16 cellular contexts compared by ENCODE assay signal in the genomic region with DNA sequence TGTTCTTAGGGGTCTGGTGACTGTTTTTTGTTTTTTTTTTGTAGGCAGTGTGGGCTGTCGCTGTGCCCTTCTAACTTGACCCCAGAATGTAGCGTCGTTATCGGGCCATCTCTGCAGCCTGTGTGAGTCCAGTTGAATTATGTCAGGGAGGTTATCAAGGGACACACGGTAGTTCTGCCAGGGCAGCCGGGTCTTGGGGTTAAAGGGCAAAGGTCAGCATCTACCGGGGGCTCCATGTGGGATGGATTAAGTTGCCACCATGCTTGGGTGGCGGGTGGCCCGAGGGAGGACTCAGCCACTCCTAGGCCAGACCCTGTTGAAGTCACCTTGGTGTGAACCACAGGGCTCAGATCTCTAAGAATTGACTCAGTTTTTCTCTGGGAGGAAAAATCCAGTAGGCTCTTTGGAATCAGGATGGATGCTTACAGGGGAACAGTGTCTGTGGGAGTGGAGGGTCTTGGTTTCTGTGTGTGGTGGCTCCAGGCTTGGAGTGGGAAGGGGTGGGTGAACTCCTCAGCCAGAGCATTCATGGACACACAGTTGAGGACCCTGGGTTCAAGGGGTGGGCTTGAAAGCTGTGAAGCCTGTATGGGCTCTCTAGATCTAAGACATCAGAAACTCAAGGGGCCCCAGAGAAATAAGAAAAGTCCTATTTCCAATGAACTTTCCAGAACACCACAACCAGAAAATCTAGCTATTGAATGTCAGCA.
"Had no signal": no experiment of that assay in that cellular context is flagged by ENCODE, and none has a peak within 500 bp of the region (broad histone marks: within the 10 kb centered on the region; RNA-seq: fewer than 3 reads in every experiment).

No MANE protein-coding gene starts in this region.

- H3K4me2 ChIP-seq: hepatocyte had no signal

- H3K27ac ChIP-seq: hepatocyte, lower lobe of right lung had no signal

- H2AFZ ChIP-seq: hepatocyte had no signal

- H3K9me3 ChIP-seq: lower lobe of right lung had no signal

- H3K79me2 ChIP-seq: hepatocyte had no signal

- H3K4me3 ChIP-seq: hepatocyte, lower lobe of right lung had no signal

- H3K9me3 Mint-ChIP-seq: activated CD4-positive, alpha-beta T cell treated with anti-CD3 and anti-CD28 coated beads, Interleukin-2, amount 10 ng/mL, durations not matched to agents 24 days and 14 days; activated naive CD4-positive, alpha-beta T cell treated with anti-CD3 and anti-CD28 coated beads, Interleukin-2, amount 50 U/mL, for 24 hours; activated T-cell treated with anti-CD3 and anti-CD28 coated beads, Interleukin-2, amount 50 U/mL, for 24 hours; activated T-helper 2 cell treated with anti-CD3 and anti-CD28 coated beads, Interferon-gamma antibody, Interleukin-2, Interleukin-4, amounts not matched to agents 10 μg/mL and 5 μg/mL and 100 μg/mL, durations not matched to agents 14 hours and 24 hours and 36 hours; effector memory CD8-positive, alpha-beta T cell; neural crest cell; T-helper 2 cell treated with Interferon-gamma antibody and Interleukin-4, amounts not matched to agents 5 μg/mL and 100 μg/mL, for 36 hours had no signal

- H3K4me3 Mint-ChIP-seq: activated CD4-positive, alpha-beta T cell treated with anti-CD3 and anti-CD28 coated beads, Interleukin-2, amount 10 ng/mL, durations not matched to agents 24 days and 14 days; activated CD8-positive, alpha-beta T cell treated with anti-CD3 and anti-CD28 coated beads, Interleukin-2, amount 10 ng/mL, durations not matched to agents 7 days and 5 days; activated naive CD4-positive, alpha-beta T cell treated with anti-CD3 and anti-CD28 coated beads, Interleukin-2, amount 50 U/mL, for 24 hours; activated T-cell treated with anti-CD3 and anti-CD28 coated beads, Interleukin-2, amount 50 U/mL, for 24 hours; effector memory CD8-positive, alpha-beta T cell; neural crest cell; T-helper 2 cell treated with Interferon-gamma antibody and Interleukin-4, amounts not matched to agents 5 μg/mL and 100 μg/mL, for 36 hours had no signal

- H3K36me3 ChIP-seq: lower lobe of right lung had no signal

- H3K4me1 Mint-ChIP-seq: activated naive CD4-positive, alpha-beta T cell treated with anti-CD3 and anti-CD28 coated beads, Interleukin-2, amount 50 U/mL, for 24 hours had no signal

- H3K27ac Mint-ChIP-seq: activated CD4-positive, alpha-beta T cell treated with anti-CD3 and anti-CD28 coated beads, Interleukin-2, amount 10 ng/mL, durations not matched to agents 24 days and 14 days; activated CD8-positive, alpha-beta T cell treated with anti-CD3 and anti-CD28 coated beads, Interleukin-2, amount 10 ng/mL, durations not matched to agents 7 days and 5 days; activated naive CD4-positive, alpha-beta T cell treated with anti-CD3 and anti-CD28 coated beads, Interleukin-2, amount 50 U/mL, for 24 hours; activated T-cell treated with anti-CD3 and anti-CD28 coated beads, Interleukin-2, amount 50 U/mL, for 24 hours; activated T-helper 2 cell treated with anti-CD3 and anti-CD28 coated beads, Interferon-gamma antibody, Interleukin-2, Interleukin-4, amounts not matched to agents 10 μg/mL and 5 μg/mL and 100 μg/mL, durations not matched to agents 14 hours and 24 hours and 36 hours; effector memory CD8-positive, alpha-beta T cell; progenitor cell of endocrine pancreas had no signal

- H3K27me3 ChIP-seq: hepatocyte had no signal

- H3K36me3 Mint-ChIP-seq: activated naive CD4-positive, alpha-beta T cell treated with anti-CD3 and anti-CD28 coated beads, Interleukin-2, amount 50 U/mL, for 24 hours had no signal

- FAIRE-seq: islet of Langerhans, TTC549 had no signal

- ATAC-seq: activated CD8-positive, alpha-beta T cell treated with anti-CD3 and anti-CD28 coated beads, Interleukin-2, amount 10 ng/mL, durations not matched to agents 7 days and 5 days; effector memory CD8-positive, alpha-beta T cell; lower lobe of right lung had no signal

- DNase-seq: activated CD4-positive, alpha-beta T cell treated with anti-CD3 and anti-CD28 coated beads, Interleukin-2, amount 10 ng/mL, durations not matched to agents 24 days and 14 days; activated CD4-positive, CD25-positive, alpha-beta regulatory T cell; activated T-cell treated with anti-CD3 and anti-CD28 coated beads, Interleukin-2, amount 50 U/mL, for 24 hours; amniotic stem cell; effector memory CD8-positive, alpha-beta T cell; lower lobe of right lung; stimulated activated CD4-positive, alpha-beta T cell treated with anti-CD3 and anti-CD28 coated beads, Interleukin-4, amount 100 ng/mL, for 1 hour had no signal

- H3K27me3 Mint-ChIP-seq: activated CD4-positive, alpha-beta T cell treated with anti-CD3 and anti-CD28 coated beads, Interleukin-2, amount 10 ng/mL, durations not matched to agents 24 days and 14 days; activated naive CD4-positive, alpha-beta T cell treated with anti-CD3 and anti-CD28 coated beads, Interleukin-2, amount 50 U/mL, for 24 hours; activated T-cell treated with anti-CD3 and anti-CD28 coated beads, Interleukin-2, amount 50 U/mL, for 24 hours had no signal
